ENCODE assay signal across 27 cellular contexts in the genomic region with DNA sequence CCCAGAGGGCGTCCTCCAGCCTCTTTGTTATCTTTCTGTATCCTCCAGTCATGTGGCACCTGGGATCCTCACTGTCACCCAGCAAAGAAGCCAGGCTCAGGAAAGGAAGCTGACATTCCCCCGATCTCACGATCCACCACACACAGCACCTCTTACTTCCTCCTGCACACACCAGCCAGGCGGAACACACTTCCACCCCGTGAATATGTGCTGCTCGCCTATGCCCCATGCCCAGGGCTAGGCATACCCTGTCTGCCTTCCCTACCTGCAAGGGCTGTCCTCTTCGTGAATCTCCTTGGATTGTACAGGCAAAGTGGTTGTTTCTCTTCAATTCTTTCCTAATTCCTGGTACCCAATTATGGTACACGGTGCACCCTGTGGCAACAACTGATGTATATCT.
"Had no signal": no experiment of that assay in that cellular context is flagged by ENCODE, and none has a peak within 500 bp of the region (broad histone marks: within the 10 kb centered on the region; RNA-seq: fewer than 3 reads in every experiment).

No MANE protein-coding gene starts in this region.

- DNase-seq: activated CD4-positive, alpha-beta T cell treated with anti-CD3 and anti-CD28 coated beads, Interleukin-2, amount 10 ng/mL, durations not matched to agents 7 days and 5 days; activated CD4-positive, CD25-positive, alpha-beta regulatory T cell treated with anti-CD3 and anti-CD28 coated beads, Interleukin-2, amount 50 U/mL, for 72 hours; activated CD8-positive, alpha-beta memory T cell treated with anti-CD3 and anti-CD28 coated beads, Interleukin-2, amount 50 U/mL, for 4 hours; activated naive CD4-positive, alpha-beta T cell treated with anti-CD3 and anti-CD28 coated beads, Interleukin-2, amount 10 ng/mL, durations not matched to agents 7 days and 5 days; activated T-cell treated with anti-CD3 and anti-CD28 coated beads, Interleukin-2, amount 50 U/mL, for 24 hours; amygdala; dermis blood vessel endothelial cell; effector CD8-positive, alpha-beta T cell; foreskin keratinocyte; immature natural killer cell; left lung; midbrain; psoas muscle; stimulated activated CD4-positive, alpha-beta T cell treated with anti-CD3 and anti-CD28 coated beads, Interleukin-1b, Interleukin-23, amount 100 ng/mL, for 48 hours had no signal

- H3K36me3 Mint-ChIP-seq: activated naive CD4-positive, alpha-beta T cell treated with anti-CD3 and anti-CD28 coated beads, Interleukin-2, amount 10 ng/mL, durations not matched to agents 7 days and 5 days; immature natural killer cell had no signal

- H3K4me1 Mint-ChIP-seq: activated CD4-positive, alpha-beta T cell treated with anti-CD3 and anti-CD28 coated beads, Interleukin-2, amount 10 ng/mL, durations not matched to agents 7 days and 5 days; activated naive CD4-positive, alpha-beta T cell treated with anti-CD3 and anti-CD28 coated beads, Interleukin-2, amount 10 ng/mL, durations not matched to agents 7 days and 5 days; immature natural killer cell had no signal

- H3K27me3 Mint-ChIP-seq: activated CD4-positive, alpha-beta T cell treated with anti-CD3 and anti-CD28 coated beads, Interleukin-2, amount 10 ng/mL, durations not matched to agents 7 days and 5 days; activated naive CD4-positive, alpha-beta T cell treated with anti-CD3 and anti-CD28 coated beads, Interleukin-2, amount 10 ng/mL, durations not matched to agents 7 days and 5 days had no signal

- H3K4me3 ChIP-seq: cardiac muscle cell, hepatocyte, left lung, lung, ovary, psoas muscle, right atrium auricular region, stomach, suprapubic skin, tibial nerve, uterus had no signal

- H3K9me3 ChIP-seq: left lung, neutrophil, ovary, psoas muscle, right atrium auricular region, stomach, suprapubic skin, tibial nerve, uterus had no signal

- H3K4me2 ChIP-seq: hepatocyte had no signal

- H3K4me1 ChIP-seq: foreskin keratinocyte had no signal

- H3K4me3 Mint-ChIP-seq: activated CD4-positive, alpha-beta T cell treated with anti-CD3 and anti-CD28 coated beads, Interleukin-2, amount 10 ng/mL, durations not matched to agents 7 days and 5 days; activated naive CD4-positive, alpha-beta T cell treated with anti-CD3 and anti-CD28 coated beads, Interleukin-2, amount 10 ng/mL, durations not matched to agents 7 days and 5 days; activated T-cell treated with anti-CD3 and anti-CD28 coated beads, Interleukin-2, amount 50 U/mL, for 24 hours; immature natural killer cell; nephron had no signal

- ATAC-seq: foreskin keratinocyte, left lung, psoas muscle had no signal

- H3K27ac Mint-ChIP-seq: activated CD4-positive, alpha-beta T cell treated with anti-CD3 and anti-CD28 coated beads, Interleukin-2, amount 10 ng/mL, durations not matched to agents 7 days and 5 days; activated naive CD4-positive, alpha-beta T cell treated with anti-CD3 and anti-CD28 coated beads, Interleukin-2, amount 10 ng/mL, durations not matched to agents 7 days and 5 days; activated T-cell treated with anti-CD3 and anti-CD28 coated beads, Interleukin-2, amount 50 U/mL, for 24 hours; activated T-helper 2 cell treated with anti-CD3 and anti-CD28 coated beads, Interferon-gamma antibody, Interleukin-2, Interleukin-4, amounts not matched to agents 10 μg/mL and 5 μg/mL and 100 μg/mL, durations not matched to agents 14 hours and 24 hours and 36 hours; immature natural killer cell had no signal

- H3K36me3 ChIP-seq: cardiac muscle cell, neutrophil, ovary, uterus had no signal

- H3K27me3 ChIP-seq: cardiac muscle cell, foreskin keratinocyte, hepatocyte, left lung, neutrophil, ovary, right atrium auricular region, stomach, suprapubic skin, tibial nerve, uterus had no signal

- H3K9me3 Mint-ChIP-seq: activated CD4-positive, alpha-beta T cell treated with anti-CD3 and anti-CD28 coated beads, Interleukin-2, amount 10 ng/mL, durations not matched to agents 7 days and 5 days; activated naive CD4-positive, alpha-beta T cell treated with anti-CD3 and anti-CD28 coated beads, Interleukin-2, amount 10 ng/mL, durations not matched to agents 7 days and 5 days; activated T-cell treated with anti-CD3 and anti-CD28 coated beads, Interleukin-2, amount 50 U/mL, for 24 hours; activated T-helper 2 cell treated with anti-CD3 and anti-CD28 coated beads, Interferon-gamma antibody, Interleukin-2, Interleukin-4, amounts not matched to agents 10 μg/mL and 5 μg/mL and 100 μg/mL, durations not matched to agents 14 hours and 24 hours and 36 hours; immature natural killer cell; nephron had no signal

- H3K27ac ChIP-seq: cardiac muscle cell, foreskin keratinocyte, hepatocyte, left lung, neutrophil, psoas muscle, right atrium auricular region, suprapubic skin, VCaP had no signal
